33 cellular contexts compared by ENCODE assay signal in the genomic region with DNA sequence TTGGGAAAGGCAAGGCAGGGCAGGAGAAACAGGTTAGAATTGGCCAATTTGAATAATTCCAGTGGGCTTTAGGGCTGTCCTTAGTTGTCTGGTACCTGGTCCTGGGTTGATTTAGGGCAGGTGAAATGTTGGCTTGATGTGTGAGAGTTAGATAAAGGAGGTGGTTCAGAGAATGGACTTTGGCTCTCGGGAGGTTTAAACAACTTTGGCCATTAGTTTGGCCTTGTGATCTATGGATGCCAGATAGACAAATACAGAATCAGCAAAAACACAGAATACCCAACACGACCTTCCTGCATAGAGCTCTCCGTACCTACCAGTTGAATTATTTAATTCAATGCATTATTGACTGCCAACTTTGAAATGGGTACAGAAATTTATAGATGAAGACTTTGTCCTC.
"Had no signal": no experiment of that assay in that cellular context is flagged by ENCODE, and none has a peak within 500 bp of the region (broad histone marks: within the 10 kb centered on the region; RNA-seq: fewer than 3 reads in every experiment).

No MANE protein-coding gene starts in this region.

- H3K9me3 ChIP-seq: adrenal gland, breast epithelium, colonic mucosa, esophagus squamous epithelium had no signal

- H3K4me1 ChIP-seq: breast epithelium, colonic mucosa, esophagus squamous epithelium had no signal

- H3K27ac ChIP-seq: adrenal gland, breast epithelium, cardiac muscle cell, colonic mucosa, epithelial cell of prostate, esophagus squamous epithelium, WERI-Rb-1 had no signal

- H3K27ac Mint-ChIP-seq: activated B cell treated with CpG ODN at 0.5 μM for 24 hours; activated CD8-positive, alpha-beta T cell treated with anti-CD3 and anti-CD28 coated beads for 36 hours; activated naive CD8-positive, alpha-beta T cell treated with anti-CD3 and anti-CD28 coated beads for 36 hours; activated naive CD8-positive, alpha-beta T cell treated with anti-CD3 and anti-CD28 coated beads, Interleukin-2, amount 50 U/mL, for 24 hours; activated T-helper 17 cell treated with anti-CD3 and anti-CD28 coated beads, Interleukin-2, amount 50 U/mL, for 72 hours; brain; T-helper 17 cell; T-helper 2 cell treated with Interferon-gamma antibody and Interleukin-4, amounts not matched to agents 5 μg/mL and 100 μg/mL, for 36 hours had no signal

- H3K4me3 ChIP-seq: adrenal gland, breast epithelium, cardiac muscle cell, colonic mucosa, esophagus squamous epithelium had no signal

- H3K36me3 ChIP-seq: adrenal gland, breast epithelium, cardiac muscle cell, colonic mucosa, esophagus squamous epithelium, WERI-Rb-1 had no signal

- H3K4me1 Mint-ChIP-seq: activated B cell treated with CpG ODN at 0.5 μM for 24 hours; activated naive CD8-positive, alpha-beta T cell treated with anti-CD3 and anti-CD28 coated beads for 36 hours; activated T-helper 17 cell treated with anti-CD3 and anti-CD28 coated beads, Interleukin-2, amount 50 U/mL, for 72 hours; T-helper 17 cell had no signal

- H3K36me3 Mint-ChIP-seq: activated naive CD8-positive, alpha-beta T cell treated with anti-CD3 and anti-CD28 coated beads for 36 hours had no signal

- ATAC-seq: activated CD4-positive, CD25-positive, alpha-beta regulatory T cell treated with anti-CD3 and anti-CD28 coated beads, Interleukin-2, amount 50 U/mL, for 24 hours; activated CD8-positive, alpha-beta T cell treated with anti-CD3 and anti-CD28 coated beads for 36 hours; activated naive CD8-positive, alpha-beta T cell treated with anti-CD3 and anti-CD28 coated beads, Interleukin-2, amount 50 U/mL, for 24 hours; activated T-cell treated with anti-CD3 and anti-CD28 coated beads, Interleukin-2, amount 50 U/mL, for 4 hours; activated T-helper 17 cell treated with anti-CD3 and anti-CD28 coated beads, Interleukin-2, amount 50 U/mL, for 72 hours; T-helper 17 cell had no signal

- H3K27me3 Mint-ChIP-seq: activated naive CD8-positive, alpha-beta T cell treated with anti-CD3 and anti-CD28 coated beads for 36 hours; brain had no signal

- H3K9me3 Mint-ChIP-seq: activated B cell treated with CpG ODN at 0.5 μM for 24 hours; activated CD8-positive, alpha-beta T cell treated with anti-CD3 and anti-CD28 coated beads for 36 hours; activated naive CD8-positive, alpha-beta T cell treated with anti-CD3 and anti-CD28 coated beads for 36 hours; activated naive CD8-positive, alpha-beta T cell treated with anti-CD3 and anti-CD28 coated beads, Interleukin-2, amount 50 U/mL, for 24 hours; activated T-cell treated with anti-CD3 and anti-CD28 coated beads, Interleukin-2, amount 50 U/mL, for 4 hours; activated T-helper 17 cell treated with anti-CD3 and anti-CD28 coated beads, Interleukin-2, amount 50 U/mL, for 72 hours; T-helper 2 cell treated with Interferon-gamma antibody and Interleukin-4, amounts not matched to agents 5 μg/mL and 100 μg/mL, for 36 hours had no signal

- H3K4me3 Mint-ChIP-seq: activated B cell treated with CpG ODN at 0.5 μM for 24 hours; activated CD8-positive, alpha-beta T cell treated with anti-CD3 and anti-CD28 coated beads for 36 hours; activated naive CD8-positive, alpha-beta T cell treated with anti-CD3 and anti-CD28 coated beads for 36 hours; activated naive CD8-positive, alpha-beta T cell treated with anti-CD3 and anti-CD28 coated beads, Interleukin-2, amount 50 U/mL, for 24 hours; activated T-cell treated with anti-CD3 and anti-CD28 coated beads, Interleukin-2, amount 50 U/mL, for 4 hours; activated T-helper 17 cell treated with anti-CD3 and anti-CD28 coated beads, Interleukin-2, amount 50 U/mL, for 72 hours; brain; T-helper 17 cell; T-helper 2 cell treated with Interferon-gamma antibody and Interleukin-4, amounts not matched to agents 5 μg/mL and 100 μg/mL, for 36 hours had no signal

- DNase-seq: activated B cell treated with CpG ODN at 0.5 μM for 24 hours; activated CD4-positive, alpha-beta T cell treated with anti-CD3 and anti-CD28 coated beads for 48 hours; activated CD4-positive, alpha-beta T cell treated with anti-CD3 and anti-CD28 coated beads, Interleukin-2, amount 50 U/mL, for 1 hour; activated CD4-positive, alpha-beta T cell treated with anti-CD3 and anti-CD28 coated beads, Interleukin-2, amount 50 U/mL, for 48 hours; activated CD8-positive, alpha-beta memory T cell treated with anti-CD3 and anti-CD28 coated beads for 24 hours; activated CD8-positive, alpha-beta T cell treated with anti-CD3 and anti-CD28 coated beads for 36 hours; activated effector memory CD4-positive, alpha-beta T cell treated with Interleukin-2 at 50 U/mL for 16 hours; activated gamma-delta T cell treated with Interleukin-2 at 50 U/mL for 16 hours; activated naive CD4-positive, alpha-beta T cell treated with anti-CD3 and anti-CD28 coated beads, Interleukin-2, amount 50 U/mL, for 16 hours; activated naive CD4-positive, alpha-beta T cell treated with Interleukin-2 at 50 U/mL for 16 hours; activated naive CD8-positive, alpha-beta T cell treated with anti-CD3 and anti-CD28 coated beads for 36 hours; activated naive CD8-positive, alpha-beta T cell treated with anti-CD3 and anti-CD28 coated beads, Interleukin-2, amount 50 U/mL, for 24 hours; activated T-cell treated with anti-CD3 and anti-CD28 coated beads, Interleukin-2, amount 50 U/mL, for 4 hours; adrenal gland; amygdala; aorta; central memory CD4-positive, alpha-beta T cell; cerebellar nuclear complex; colonic mucosa; effector CD8-positive, alpha-beta T cell; esophagus squamous epithelium; T-helper 1 cell; T-helper 17 cell; T1000; WERI-Rb-1 had no signal

- H3K27me3 ChIP-seq: adrenal gland, breast epithelium, cardiac muscle cell, colonic mucosa, esophagus squamous epithelium had no signal

- FAIRE-seq: endothelial cell of umbilical vein had no signal
